ENCODE assay signal across 8 cellular contexts in the genomic region with DNA sequence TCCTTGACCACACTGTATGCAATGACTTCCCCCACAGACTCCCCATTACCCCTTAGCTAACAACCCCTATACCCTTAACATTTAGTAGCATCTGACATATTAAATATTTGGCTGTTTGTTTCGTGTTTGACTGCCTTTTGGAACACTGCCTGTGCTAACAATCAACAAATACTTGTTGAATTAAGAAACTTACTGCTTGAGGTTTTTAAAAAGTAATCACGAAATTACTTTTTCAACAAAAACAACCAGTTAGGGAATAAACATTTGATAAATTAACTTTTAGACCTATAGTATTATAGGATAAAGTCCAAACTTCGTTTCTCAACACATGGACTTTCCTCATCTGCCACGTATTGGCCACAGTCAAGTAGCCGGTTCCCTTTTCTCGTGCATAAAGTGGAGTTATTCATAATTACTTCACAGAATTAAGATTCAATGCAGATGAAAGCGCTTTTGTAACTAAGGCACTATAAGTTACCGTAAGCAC. TPM values are rescaled to one million over a fixed set of nuclear protein-coding genes. Genes with fewer than 3 reads are reported as not detected.
A peak's percentile ranks its signal among the peaks of the same experiment; 100 is the strongest.
DNase-seq lines count a peak whose midpoint lies in the region; ATAC-seq and TF ChIP-seq lines count a peak whose summit lies in the region.

No MANE protein-coding gene starts in this region.

- TF ChIP-seq POLR2A in lower leg skin (IDR thresholded peaks at IDR 0.05), result no peak

- no peak overlapping the region for H2AK5ac ChIP-seq in neuronal stem cell (ENCODE audit: low read depth, low read length)

- H3K79me1 ChIP-seq in neuronal stem cell (ENCODE audit: low read depth, low read length), result no peaks in the 10 kb centered on the region

- no peak overlapping the region for H2BK12ac ChIP-seq in neuronal stem cell (ENCODE audit: low read length)

- DNase-seq in stimulated activated naive CD8-positive, alpha-beta T cell treated with anti-CD3 and anti-CD28 coated beads, Interleukin-15, Interleukin-2, amounts not matched to agents 100 U/mL and 50 U/mL, for 24 hours, result no peak
- DNase-seq in chondrocyte (ENCODE audit: low spot score) (no peak), neuronal stem cell (ENCODE audit: low spot score) (no peak), T-helper 9 cell (no peak), lower leg skin (ENCODE audit: low spot score in 2 of 2) (no peak), NCI-H526 treated with DMSO at 0.1 percent for 48 hours (lab: John Stamatoyannopoulos, UW) (no peak)

- H3K18ac ChIP-seq in neuronal stem cell (ENCODE audit: low read length), result no peak overlapping the region

- peaks cover 4 to 22% of the 10 kb centered on the region in 2 donors for H3K36me3 ChIP-seq in neuronal stem cell (replicated peaks in 1 of 2; ENCODE audit: control insufficient read depth in 2 of 2, insufficient read depth in 2 of 2, low read length in 2 of 2)

- no CpG with 5 or more reads among the region's 8 CpGs for WGBS in neuronal stem cell (ENCODE audit: extremely low coverage in 2 of 2, insufficient read length in 2 of 2, insufficient replicate concordance in 1 of 2), 2 donors
- 8 to 11% methylated on average over 8 of the region's 8 CpGs for WGBS in lower leg skin, 2 donors

- no peak overlapping the region for H3K4ac ChIP-seq in neuronal stem cell (ENCODE audit: low read length)

- H3K4me3 ChIP-seq in neuronal stem cell (ENCODE audit: low read length in 2 of 2) (peak overlapping the region in 1 of 2 donors; percentile 21), lower leg skin (ENCODE audit: low read depth, poor library complexity, severe bottlenecking) (no peak overlapping the region)

- peak overlapping the region; percentile 78 for H2AFZ ChIP-seq in neuronal stem cell (ENCODE audit: low read length)

- H4K91ac ChIP-seq in neuronal stem cell (ENCODE audit: low read depth, low read length, poor library complexity), result no peak overlapping the region

- no peak overlapping the region for H3K4me2 ChIP-seq in neuronal stem cell (ENCODE audit: insufficient read depth, low read length, poor library complexity, severe bottlenecking)

- no peak for ATAC-seq in stimulated activated naive CD8-positive, alpha-beta T cell treated with anti-CD3 and anti-CD28 coated beads, Interleukin-15, Interleukin-2, amounts not matched to agents 100 U/mL and 50 U/mL, for 24 hours
- ATAC-seq in HG03460 (IDR thresholded peaks at IDR 0.05; ENCODE audit: unreplicated experiment), result peak; percentile 3

- no peak overlapping the region for H3K27ac ChIP-seq in neuronal stem cell (replicated peaks; ENCODE audit: low read length)

- no peak overlapping the region for H3K23ac ChIP-seq in neuronal stem cell (ENCODE audit: low read depth, low read length, poor library complexity)

- peaks cover 23% of the 10 kb centered on the region for H3K36me3 Mint-ChIP-seq in stimulated activated naive CD8-positive, alpha-beta T cell treated with anti-CD3 and anti-CD28 coated beads, Interleukin-15, Interleukin-2, amounts not matched to agents 100 ng/mL and 50 ng/mL, for 24 hours (ENCODE audit: low read depth)
- H3K36me3 Mint-ChIP-seq in chondrocyte (ENCODE audit: low read depth), result peaks cover 7% of the 10 kb centered on the region

- H2BK5ac ChIP-seq in neuronal stem cell (ENCODE audit: low read length), result no peak overlapping the region

- H3K27me3 ChIP-seq in neuronal stem cell (ENCODE audit: control insufficient read depth in 3 of 3, insufficient read depth in 3 of 3, low read depth in 1 of 3, low read length in 3 of 3), result no peaks in the 10 kb centered on the region

- no peaks in the 10 kb centered on the region for H3K27me3 Mint-ChIP-seq in stimulated activated naive CD8-positive, alpha-beta T cell treated with anti-CD3 and anti-CD28 coated beads, Interleukin-15, Interleukin-2, amounts not matched to agents 100 ng/mL and 50 ng/mL, for 24 hours
- H3K27me3 Mint-ChIP-seq in chondrocyte (ENCODE audit: low read depth), result no peaks in the 10 kb centered on the region

- H3K4me1 ChIP-seq in neuronal stem cell (ENCODE audit: control insufficient read depth in 2 of 2, insufficient read depth in 1 of 2, low read depth in 1 of 2, low read length in 2 of 2), result no peaks in the 10 kb centered on the region

- H3K9me3 ChIP-seq in neuronal stem cell (replicated peaks in 1 of 2; ENCODE audit: control insufficient read depth in 2 of 2, insufficient read depth in 1 of 2, low read depth in 1 of 2, low read length in 2 of 2), result peaks cover 0 to 9% of the 10 kb centered on the region in 2 donors

- no peak overlapping the region for H4K8ac ChIP-seq in neuronal stem cell (ENCODE audit: low read depth, low read length)

- no peak overlapping the region for H2BK120ac ChIP-seq in neuronal stem cell (ENCODE audit: low read depth, low read length)

- intact Hi-C loops in lower leg skin (cut with DNase I; ENCODE audit: low total_unique reads), result no loop called here

- peaks cover 30% of the 10 kb centered on the region for H3K4me1 Mint-ChIP-seq in stimulated activated naive CD8-positive, alpha-beta T cell treated with anti-CD3 and anti-CD28 coated beads, Interleukin-15, Interleukin-2, amounts not matched to agents 100 ng/mL and 50 ng/mL, for 24 hours (ENCODE audit: low read depth)
- H3K4me1 Mint-ChIP-seq in chondrocyte (ENCODE audit: low read depth), result peaks cover 17% of the 10 kb centered on the region

- no peak overlapping the region for H3K9ac ChIP-seq in neuronal stem cell (ENCODE audit: low read depth, low read length, poor library complexity)

- H3K9me3 Mint-ChIP-seq in stimulated activated naive CD8-positive, alpha-beta T cell treated with anti-CD3 and anti-CD28 coated beads, Interleukin-15, Interleukin-2, amounts not matched to agents 100 ng/mL and 50 ng/mL, for 24 hours, result no peaks in the 10 kb centered on the region
- peaks cover 6% of the 10 kb centered on the region for H3K9me3 Mint-ChIP-seq in chondrocyte (ENCODE audit: low read depth)

- peak overlapping the region; percentile 58 for H3K27ac Mint-ChIP-seq in stimulated activated naive CD8-positive, alpha-beta T cell treated with anti-CD3 and anti-CD28 coated beads, Interleukin-15, Interleukin-2, amounts not matched to agents 100 ng/mL and 50 ng/mL, for 24 hours
- H3K27ac Mint-ChIP-seq in chondrocyte (ENCODE audit: unreplicated experiment), result no peak overlapping the region

- no peak overlapping the region for H2BK15ac ChIP-seq in neuronal stem cell (ENCODE audit: low read length)

- TF ChIP-seq CTCF in chondrocyte (IDR thresholded peaks at IDR 0.05) (no peak), lower leg skin (IDR thresholded peaks at IDR 0.05) (no peak)

- peak overlapping the region; percentile 92 for H3K4me3 Mint-ChIP-seq in stimulated activated naive CD8-positive, alpha-beta T cell treated with anti-CD3 and anti-CD28 coated beads, Interleukin-15, Interleukin-2, amounts not matched to agents 100 ng/mL and 50 ng/mL, for 24 hours
- peak overlapping the region; percentile 85 for H3K4me3 Mint-ChIP-seq in chondrocyte (ENCODE audit: unreplicated experiment)

- no peak overlapping the region for H3K14ac ChIP-seq in neuronal stem cell (ENCODE audit: low read length)

RNA-seq across cellular contexts. Expression of gene ELMOD2, which starts 0.6 kb away (rescaled TPM):
- total RNA-seq in chondrocyte, result 30.5 to 38.5 TPM (median 31.0 TPM) in 3 replicates
- 35.3 TPM for polyA plus RNA-seq in neuronal stem cell (2013, experiment 1 of 2)
- polyA plus RNA-seq in neuronal stem cell (2013, experiment 2 of 2), result 35.8 TPM
- total RNA-seq in lower leg skin, result 10 to 100 TPM in 3 of 4 donors, 1 to 10 TPM in 1; 8.3 to 19.9 (median 13.6) TPM

RNA-seq across cellular contexts. Expression of gene MGAT4D, which starts 25.3 kb away (rescaled TPM):
- total RNA-seq in chondrocyte (not detected in 3 replicates), lower leg skin (not detected)
- polyA plus RNA-seq in neuronal stem cell (2013, experiment 1 of 2), result not detected
- polyA plus RNA-seq in neuronal stem cell (2013, experiment 2 of 2), result not detected

RNA-seq across cellular contexts. Expression of gene UCP1, which starts 45.3 kb away (rescaled TPM):
- total RNA-seq in chondrocyte (not detected in 3 replicates), lower leg skin (not detected)
- 0.13 TPM for polyA plus RNA-seq in neuronal stem cell (2013, experiment 1 of 2)
- 0.07 TPM for polyA plus RNA-seq in neuronal stem cell (2013, experiment 2 of 2)
